Comparison of ENCODE assay signal across 8 cellular contexts in genomic region chr11:74592063-74592440, GRCh38. TPM values are rescaled to one million over a fixed set of nuclear protein-coding genes. Genes with fewer than 3 reads are reported as not detected.
DNase-seq lines count a peak whose midpoint lies in the region; ATAC-seq and TF ChIP-seq lines count a peak whose summit lies in the region.

No MANE protein-coding gene starts in this region.

- no peaks in the 10 kb centered on the region for H3F3A ChIP-seq in PC-3 (ENCODE audit: low read length, unreplicated experiment)

- no TSS peak for BruUV-seq in PC-3 (replicated peaks; lab: Mats Ljungman, UMichigan)

- peaks cover 33% of the 10 kb centered on the region for H3K79me2 ChIP-seq in PC-3 (ENCODE audit: low read length)

- ATAC-seq in GM19395 (IDR thresholded peaks at IDR 0.05; ENCODE audit: unreplicated experiment) (peak; percentile 9), PC-3 (peak; percentile 37), omental fat pad (ENCODE audit: low FRiP score) (peak; percentile 69), HG03097 (IDR thresholded peaks at IDR 0.05; ENCODE audit: low FRiP score, unreplicated experiment) (no peak), GM21423 (IDR thresholded peaks at IDR 0.05; ENCODE audit: unreplicated experiment) (no peak)

- TF ChIP-seq CTCF in PC-3 (conservative IDR thresholded peaks at IDR 0.05; ENCODE audit: low read depth, low read length) (no peak), esophagus squamous epithelium (IDR thresholded peaks at IDR 0.05) (no peak), omental fat pad (IDR thresholded peaks at IDR 0.05) (no peak)

- H2AFZ ChIP-seq in PC-3 (ENCODE audit: low read length): peak overlapping the region; percentile 96

- H4K20me1 ChIP-seq in PC-3 (ENCODE audit: low read length): 0 out of 2 replicates have a peak, but pooled peaks cover 3% of the 10 kb centered on the region

- H3K4me3 ChIP-seq in PC-3 (ENCODE audit: low read length): peak overlapping the region; percentile 97
- H3K4me3 ChIP-seq in esophagus squamous epithelium: peak overlapping the region; percentile 74 to 99 (median 94)

- H3K4me2 ChIP-seq in PC-3 (ENCODE audit: low read length): peak overlapping the region; percentile 94

- H3K4me1 ChIP-seq in PC-3 (ENCODE audit: insufficient read depth, low read length) (peaks cover 19% of the 10 kb centered on the region), esophagus squamous epithelium (peaks cover 0 to 25% (median 8%) of the 10 kb centered on the region in 3 donors)

- no peak for TF ChIP-seq POLR2A in esophagus squamous epithelium (IDR thresholded peaks at IDR 0.05)

- H3K9me2 ChIP-seq in PC-3 (replicated peaks; ENCODE audit: low read length): no peaks in the 10 kb centered on the region

- POLR2A ChIA-PET in PC-3 (lab: Charles Lee; ENCODE audit: unreplicated experiment): no interaction called here

- no peak overlapping the region for H3K27ac ChIP-seq in PC-3 (ENCODE audit: low read length)
- H3K27ac ChIP-seq in esophagus squamous epithelium: peak overlapping the region; percentile 80 to 92 (median 86)

- intact Hi-C loops in PC-3 (cut with micrococcal nuclease) (no loop called here), esophagus squamous epithelium (cut with DNase I) (no loop called here)

- H3K9me3 ChIP-seq in PC-3 (ENCODE audit: low read length) (no peaks in the 10 kb centered on the region), esophagus squamous epithelium (no peaks in the 10 kb centered on the region)

- peak overlapping the region; percentile 99 for H3K9ac ChIP-seq in PC-3 (ENCODE audit: low read length)

- DNase-seq in PC-3 (no peak), esophagus squamous epithelium (lab: John Stamatoyannopoulos, UW) (no peak), omental fat pad (ENCODE audit: low spot score) (no peak), SW480 (ENCODE audit: low spot score) (no peak)
- no peak for DNase-seq in stimulated activated CD4-positive, alpha-beta T cell treated with anti-CD3 and anti-CD28 coated beads, Interleukin-4, amount 100 ng/mL, for 24 hours

- no peaks in the 10 kb centered on the region for H3K27me3 ChIP-seq in PC-3 (ENCODE audit: low read length)
- H3K27me3 ChIP-seq in esophagus squamous epithelium: no peaks in the 10 kb centered on the region

- WGBS in esophagus squamous epithelium, 2 donors: 13 to 14% methylated on average over 7 of the region's 7 CpGs

- H3K36me3 ChIP-seq in PC-3 (ENCODE audit: low read depth, low read length) (peaks cover 25% of the 10 kb centered on the region), esophagus squamous epithelium (peaks cover 0 to 25% (median 0%) of the 10 kb centered on the region in 3 donors)

- CTCF ChIA-PET in PC-3 (lab: Charles Lee): no interaction called here

RNA-seq across cellular contexts. Expression of gene POLD3, which starts 0.3 kb away (rescaled TPM):
- 25.5 and 28.4 TPM in 2 replicates for total RNA-seq in PC-3 (2014; rRNA removed)
- 10 to 100 TPM in 3 of 4 donors, 1 to 10 TPM in 1; 5.1 to 13.8 (median 11.9) TPM for total RNA-seq in esophagus squamous epithelium
- total RNA-seq in omental fat pad: 10 to 100 TPM in 3 of 4 donors, 1 to 10 TPM in 1; 9.7 to 17.5 (median 12.1) TPM

Comparison
In these comparisons a context has a peak if more than half of its experiments do, and no peak if none do; other contexts are left out.
1. ATAC-seq: peak in GM19395 (single experiment), PC-3 (single experiment) and omental fat pad (single experiment); none in HG03097 (single experiment) and GM21423 (single experiment).